ENCODE assay signal across 8 cellular contexts in the genomic region with DNA sequence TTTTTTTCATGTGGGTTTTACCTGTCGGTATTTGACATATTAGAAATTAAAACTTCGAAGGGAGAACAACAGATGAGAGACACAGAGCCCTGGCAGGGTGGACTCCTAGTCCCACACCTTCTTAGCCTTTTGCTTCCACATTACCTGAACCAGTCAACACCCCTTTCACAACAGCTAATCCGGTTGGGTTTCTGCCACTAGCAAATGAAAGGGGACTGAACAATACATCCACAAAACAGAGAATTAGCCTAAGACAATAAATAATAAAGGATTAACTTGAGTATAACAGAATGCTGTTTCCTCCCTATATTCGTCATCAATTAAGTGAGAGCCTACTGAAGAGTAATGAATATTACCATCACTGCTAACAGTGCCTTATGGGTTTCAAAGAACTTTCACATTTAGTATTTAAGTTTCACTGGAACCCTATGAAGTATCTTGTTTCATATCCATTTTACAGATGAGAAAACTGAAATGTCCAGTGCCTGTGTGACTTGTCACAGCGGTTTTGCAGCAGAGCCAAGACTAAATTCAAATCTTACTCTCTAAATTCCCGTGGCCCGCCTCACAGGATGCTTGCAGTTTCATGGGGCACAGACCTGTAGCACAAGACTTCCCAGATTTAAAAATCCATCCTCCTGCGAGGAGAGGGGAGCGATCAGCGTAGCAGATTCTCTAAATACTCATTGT. TPM values are rescaled to one million over a fixed set of nuclear protein-coding genes. Genes with fewer than 3 reads are reported as not detected.
DNase-seq lines count a peak whose midpoint lies in the region; ATAC-seq and TF ChIP-seq lines count a peak whose summit lies in the region.

No MANE protein-coding gene starts in this region.

- CTCF ChIA-PET in CD4-positive, alpha-beta memory T cell (lab: Charles Lee; ENCODE audit: partially characterized antibody): interaction anchor here (0.6 to 1.1 kb wide), 2 partner anchors 29 to 90 kb away, joined by 3 to 4 read pairs; no protein-coding TSS in a partner anchor

- no peaks in the 10 kb centered on the region for H4K20me1 ChIP-seq in KMS-11 (ENCODE audit: insufficient read depth)

- H3K36me3 Mint-ChIP-seq in CD4-positive, alpha-beta memory T cell: peaks cover 0 to 20% of the 10 kb centered on the region in 2 donors
- H3K36me3 Mint-ChIP-seq in central memory CD8-positive, alpha-beta T cell (ENCODE audit: insufficient read depth): peaks cover 11% of the 10 kb centered on the region
- peaks cover 6% of the 10 kb centered on the region for H3K36me3 Mint-ChIP-seq in natural killer cell treated with Interleukin-12 subunit alpha and Interleukin-12 subunit beta and Interleukin-15 and Interleukin-18, amount 100 ng/mL, for 72 hours

- peaks cover 5% of the 10 kb centered on the region for H3K79me2 ChIP-seq in KMS-11 (ENCODE audit: insufficient read depth, low read depth)

- no peak for TF ChIP-seq CTCF in KMS-11 (conservative IDR thresholded peaks at IDR 0.05; ENCODE audit: low read depth, low read length)

- peak overlapping the region; percentile 95 to 99 (median 98) for H3K4me3 Mint-ChIP-seq in CD4-positive, alpha-beta memory T cell
- peak overlapping the region; percentile 95 for H3K4me3 Mint-ChIP-seq in central memory CD8-positive, alpha-beta T cell
- H3K4me3 Mint-ChIP-seq in natural killer cell treated with Interleukin-12 subunit alpha and Interleukin-12 subunit beta and Interleukin-15 and Interleukin-18, amount 100 ng/mL, for 72 hours: peak overlapping the region; percentile 99

- no peaks in the 10 kb centered on the region for H3K27me3 Mint-ChIP-seq in CD4-positive, alpha-beta memory T cell
- H3K27me3 Mint-ChIP-seq in central memory CD8-positive, alpha-beta T cell: no peaks in the 10 kb centered on the region
- H3K27me3 Mint-ChIP-seq in natural killer cell treated with Interleukin-12 subunit alpha and Interleukin-12 subunit beta and Interleukin-15 and Interleukin-18, amount 100 ng/mL, for 72 hours: peaks cover 0 to 3% of the 10 kb centered on the region in 2 donors

- intact Hi-C loops in CD4-positive, alpha-beta memory T cell (cut with micrococcal nuclease): loop anchor here (10.0 kb wide), 1 partner anchor 216 kb away; no protein-coding TSS in a partner anchor

- H2AFZ ChIP-seq in KMS-11 (ENCODE audit: low read depth): peak overlapping the region; percentile 99

- H3K27me3 ChIP-seq in CD4-positive, alpha-beta memory T cell (ENCODE audit: insufficient read depth, low read length): no peaks in the 10 kb centered on the region
- H3K27me3 ChIP-seq in KMS-11 (ENCODE audit: insufficient read depth, low read depth): no peaks in the 10 kb centered on the region

- peak overlapping the region; percentile 87 to 98 (median 96) for H3K27ac Mint-ChIP-seq in CD4-positive, alpha-beta memory T cell
- H3K27ac Mint-ChIP-seq in central memory CD8-positive, alpha-beta T cell (ENCODE audit: low read depth): peak overlapping the region; percentile 93
- peak overlapping the region; percentile 93 to 96 for H3K27ac Mint-ChIP-seq in natural killer cell treated with Interleukin-12 subunit alpha and Interleukin-12 subunit beta and Interleukin-15 and Interleukin-18, amount 100 ng/mL, for 72 hours

- peak overlapping the region; percentile 91 for H3K4me2 ChIP-seq in KMS-11

- peaks cover 31 to 48% (median 38%) of the 10 kb centered on the region in 4 donors for H3K4me1 Mint-ChIP-seq in CD4-positive, alpha-beta memory T cell
- H3K4me1 Mint-ChIP-seq in central memory CD8-positive, alpha-beta T cell: peaks cover 30% of the 10 kb centered on the region
- H3K4me1 Mint-ChIP-seq in natural killer cell treated with Interleukin-12 subunit alpha and Interleukin-12 subunit beta and Interleukin-15 and Interleukin-18, amount 100 ng/mL, for 72 hours (ENCODE audit: low read depth in 2 of 2): peaks cover 44 to 47% of the 10 kb centered on the region in 2 donors

- ATAC-seq in central memory CD8-positive, alpha-beta T cell (replicated peaks; ENCODE audit: extremely low read depth, poor library complexity, severe bottlenecking): no peak
- ATAC-seq in natural killer cell treated with Interleukin-12 subunit alpha and Interleukin-12 subunit beta and Interleukin-15 and Interleukin-18, amount 100 ng/mL, for 72 hours: peak in 1 of 2 donors; percentile 1
- no peak for ATAC-seq in HG02852 (IDR thresholded peaks at IDR 0.05; ENCODE audit: unreplicated experiment)

- H3K9me3 ChIP-seq in CD4-positive, alpha-beta memory T cell (ENCODE audit: control insufficient read depth in 1 of 2, low read length in 2 of 2): no peaks in the 10 kb centered on the region

- H3K9me3 Mint-ChIP-seq in CD4-positive, alpha-beta memory T cell: no peaks in the 10 kb centered on the region
- H3K9me3 Mint-ChIP-seq in central memory CD8-positive, alpha-beta T cell: no peaks in the 10 kb centered on the region
- H3K9me3 Mint-ChIP-seq in natural killer cell treated with Interleukin-12 subunit alpha and Interleukin-12 subunit beta and Interleukin-15 and Interleukin-18, amount 100 ng/mL, for 72 hours: no peaks in the 10 kb centered on the region

- H3K27ac ChIP-seq in CD4-positive, alpha-beta memory T cell (ENCODE audit: low read depth, low read length): peak overlapping the region; percentile 93
- no peak overlapping the region for H3K27ac ChIP-seq in KMS-11

- H3K4me3 ChIP-seq in CD4-positive, alpha-beta memory T cell (ENCODE audit: low read length in 2 of 2): peak overlapping the region; percentile 33 to 80
- H3K4me3 ChIP-seq in KMS-11 (IDR thresholded peaks at IDR 0.05; ENCODE audit: insufficient read depth, low read depth, low read length): no peak overlapping the region

- no peaks in the 10 kb centered on the region for H3K36me3 ChIP-seq in CD4-positive, alpha-beta memory T cell (ENCODE audit: insufficient read depth, low read length)
- no peaks in the 10 kb centered on the region for H3K36me3 ChIP-seq in KMS-11 (ENCODE audit: insufficient read depth)

- POLR2A ChIA-PET in CD4-positive, alpha-beta memory T cell (lab: Charles Lee; ENCODE audit: partially characterized antibody): interaction anchor here (0.8 to 1.9 kb wide), 8 partner anchors 9 to 140 kb away, joined by 3 to 12 read pairs (median 3); a partner anchor contains a TSS

- H3K9ac ChIP-seq in KMS-11: peak overlapping the region; percentile 30; the same call in 1 of the 2 replicates

- H3K4me1 ChIP-seq in CD4-positive, alpha-beta memory T cell (ENCODE audit: insufficient read depth, low read length): peaks cover 37% of the 10 kb centered on the region
- H3K4me1 ChIP-seq in KMS-11 (ENCODE audit: low read depth, poor library complexity, severe bottlenecking): peaks cover 39% of the 10 kb centered on the region

- DNase-seq in CD4-positive, alpha-beta memory T cell: no peak
- no peak for DNase-seq in central memory CD8-positive, alpha-beta T cell (ENCODE audit: low spot score in 2 of 2)
- no peak for DNase-seq in natural killer cell treated with Interleukin-12 subunit alpha and Interleukin-12 subunit beta and Interleukin-15 and Interleukin-18, amount 100 ng/mL, for 72 hours (ENCODE audit: low spot score)
- DNase-seq in NCI-H187 treated with DMSO at 0.1 percent for 48 hours (lab: John Stamatoyannopoulos, UW) (no peak), NCI-H748 treated with DMSO at 0.1 percent for 48 hours (lab: John Stamatoyannopoulos, UW) (no peak), HT-29 (ENCODE audit: low spot score) (no peak)

RNA-seq across cellular contexts. Expression of a gene that starts 1.0 kb away (rescaled TPM):
- 10 to 100 TPM; 86.0 to 86.4 TPM for total RNA-seq in CD4-positive, alpha-beta memory T cell
- polyA plus RNA-seq in CD4-positive, alpha-beta memory T cell: 10 to 100 TPM; 35.1 to 58.3 TPM
- 100 to 1,000 TPM in 1 of 2 donors, 10 to 100 TPM in 1; 49.1 to 113 TPM for total RNA-seq in natural killer cell treated with Interleukin-12 subunit alpha and Interleukin-12 subunit beta and Interleukin-15 and Interleukin-18, amount 100 ng/mL, for 72 hours
- total RNA-seq in HT-29 (2014; rRNA removed; shearing (Covaris generic)): 1.6 and 3.4 TPM in 2 replicates

RNA-seq across cellular contexts. Expression of a gene that starts 31.1 kb away (rescaled TPM):
- total RNA-seq in CD4-positive, alpha-beta memory T cell: 100 to 1,000 TPM; 150 to 161 TPM
- 100 to 1,000 TPM; 187 to 211 TPM for polyA plus RNA-seq in CD4-positive, alpha-beta memory T cell
- total RNA-seq in natural killer cell treated with Interleukin-12 subunit alpha and Interleukin-12 subunit beta and Interleukin-15 and Interleukin-18, amount 100 ng/mL, for 72 hours: 100 to 1,000 TPM in 1 of 2 donors, 10 to 100 TPM in 1; 41.6 to 112 TPM
- 35.0 and 43.7 TPM in 2 replicates for total RNA-seq in HT-29 (2014; rRNA removed; shearing (Covaris generic))

Comparison
In these comparisons a context has a peak if more than half of its experiments do, and no peak if none do; other contexts are left out.
1. RNA of a gene that starts 1.0 kb away (total RNA-seq): 49.1 to 113 TPM in natural killer cell treated with Interleukin-12 subunit alpha and Interleukin-12 subunit beta and Interleukin-15 and Interleukin-18, amount 100 ng/mL, for 72 hours and 86.0 to 86.4 TPM in CD4-positive, alpha-beta memory T cell; 1.6 to 3.4 TPM in HT-29; every median in the first group is over 10 times any median in the second.
2. Peak in every context shown above with its lines, with median percentiles within 50 percentile points of each other: H3K27ac Mint-ChIP-seq and H3K4me3 Mint-ChIP-seq.